ENCODE assay signal across 23 cellular contexts in genomic region chr6:3188262-3188661, GRCh38. TPM values are rescaled to one million over a fixed set of nuclear protein-coding genes. Genes with fewer than 3 reads are reported as not detected.
"Had no signal": no experiment of that assay in that cellular context is flagged by ENCODE, and none has a peak within 500 bp of the region (broad histone marks: within the 10 kb centered on the region; RNA-seq: fewer than 3 reads in every experiment).

No MANE protein-coding gene starts in this region.

- H3K27ac ChIP-seq: colonic mucosa, esophagus muscularis mucosa, gastrocnemius medialis, heart right ventricle, left lung, lower lobe of right lung had no signal

- H3K4me1 ChIP-seq: colonic mucosa, esophagus muscularis mucosa, gastrocnemius medialis, heart right ventricle, left lung, lower lobe of right lung had no signal

- H3K27ac Mint-ChIP-seq: dendritic cell treated with granulocyte-macrophage colony-stimulating factor and Interleukin-4, amounts not matched to agents 40 ng/mL and 50 ng/mL, for 4 days; mesothelial cell of epicardium; naive B cell had no signal

- DNase-seq: colonic mucosa; cortex of kidney; effector CD8-positive, alpha-beta T cell; effector memory CD8-positive, alpha-beta T cell; foreskin melanocyte; gastrocnemius medialis; glutamatergic neuron; head of caudate nucleus; heart right ventricle; hippocampal formation; left cardiac atrium; left lung; left ventricle myocardium superior; lower lobe of right lung; mesenchymal stem cell; mucosa of descending colon; naive B cell had no signal

- H3K9me3 ChIP-seq: colonic mucosa, esophagus muscularis mucosa, gastrocnemius medialis, heart right ventricle, left lung, lower lobe of right lung, mucosa of descending colon had no signal

- H3K36me3 ChIP-seq: colonic mucosa, esophagus muscularis mucosa, gastrocnemius medialis, heart right ventricle, left lung, lower lobe of right lung had no signal

- ATAC-seq: effector memory CD8-positive, alpha-beta T cell; gastrocnemius medialis; heart right ventricle; left cardiac atrium; left lung; left ventricle myocardium superior; lower lobe of right lung; mucosa of descending colon had no signal

- H3K27me3 ChIP-seq: colonic mucosa, gastrocnemius medialis, heart right ventricle, left lung had no signal

- H3K36me3 Mint-ChIP-seq: mesothelial cell of epicardium, naive B cell had no signal

- H3K4me3 Mint-ChIP-seq: dendritic cell treated with granulocyte-macrophage colony-stimulating factor and Interleukin-4, amounts not matched to agents 40 ng/mL and 50 ng/mL, for 4 days; effector memory CD8-positive, alpha-beta T cell; mesothelial cell of epicardium; naive B cell had no signal

- H3K9me3 Mint-ChIP-seq: dendritic cell treated with granulocyte-macrophage colony-stimulating factor and Interleukin-4, amounts not matched to agents 40 ng/mL and 50 ng/mL, for 4 days; effector memory CD8-positive, alpha-beta T cell; naive B cell had no signal

- FAIRE-seq: endothelial cell of umbilical vein, islet of Langerhans, keratinocyte had no signal

- H3K4me3 ChIP-seq: colonic mucosa, esophagus muscularis mucosa, gastrocnemius medialis, heart right ventricle, left lung, lower lobe of right lung, mucosa of descending colon had no signal

- H3K4me1 Mint-ChIP-seq: mesothelial cell of epicardium, naive B cell had no signal

RNA-seq across cellular contexts. Expression of gene TUBB2B, which starts 39.2 kb away (rescaled TPM):
- polyA plus RNA-seq: keratinocyte had no signal
